Comparison of ENCODE assay signal across 16 cellular contexts in the genomic region with DNA sequence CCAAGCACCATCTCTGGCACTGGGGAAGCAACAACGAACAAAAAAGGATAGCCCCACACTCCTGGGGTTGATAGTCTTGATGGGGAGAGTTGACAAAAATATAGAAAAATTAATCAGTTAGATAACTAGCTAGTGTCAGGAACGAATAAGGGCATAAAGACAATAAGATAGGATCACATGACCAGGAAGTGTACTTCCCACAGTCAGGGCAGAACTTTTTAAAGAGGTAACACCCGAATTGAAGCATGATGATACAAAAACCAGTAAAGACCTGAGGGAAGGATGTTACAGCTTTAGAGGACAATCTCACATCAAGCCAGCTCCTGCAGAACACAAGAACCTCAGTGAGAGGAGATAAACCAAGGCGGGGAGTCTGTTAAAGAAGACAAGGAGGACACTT.
DNase-seq lines count a peak whose midpoint lies in the region; ATAC-seq and TF ChIP-seq lines count a peak whose summit lies in the region.
"Had no signal": no experiment of that assay in that cellular context is flagged by ENCODE, and none has a peak within 500 bp of the region (broad histone marks: within the 10 kb centered on the region; RNA-seq: fewer than 3 reads in every experiment).

No MANE protein-coding gene starts in this region.

- H3K4me1 ChIP-seq in colonic mucosa = no peaks in the 10 kb centered on the region
- H3K4me1 ChIP-seq: breast epithelium had no signal

- no peak overlapping the region for H3K9ac ChIP-seq in colonic mucosa (ENCODE audit: low read depth in 2 of 2, low read length in 2 of 2)
- H3K9ac ChIP-seq: GM23248 had no signal

- H3K9me3 ChIP-seq in colonic mucosa = no peaks in the 10 kb centered on the region

- ATAC-seq in GM18511 (IDR thresholded peaks at IDR 0.05; ENCODE audit: unreplicated experiment) (peak; percentile 42), GM21576 (IDR thresholded peaks at IDR 0.05; ENCODE audit: unreplicated experiment) (peak; percentile 21), HG03159 (IDR thresholded peaks at IDR 0.05; ENCODE audit: unreplicated experiment) (peak; percentile 6)

- H3K36me3 ChIP-seq in colonic mucosa = no peaks in the 10 kb centered on the region
- H3K36me3 ChIP-seq: breast epithelium had no signal

- H3K27me3 ChIP-seq in colonic mucosa = no peaks in the 10 kb centered on the region
- H3K27me3 ChIP-seq: breast epithelium had no signal

- no peak overlapping the region for H3K4me3 ChIP-seq in colonic mucosa
- H3K4me3 ChIP-seq: breast epithelium, GM23248 had no signal

- no peak for TF ChIP-seq CTCF in colonic mucosa (IDR thresholded peaks at IDR 0.05)

- DNase-seq in colonic mucosa (no peak), HPDE6-E6E7 (ENCODE audit: extremely low spot score) (no peak), NCI-H2196 treated with DMSO at 0.1 percent for 48 hours (lab: John Stamatoyannopoulos, UW; ENCODE audit: unreplicated experiment) (no peak), DMS79 (lab: John Stamatoyannopoulos, UW) (no peak), GDM1 (lab: John Stamatoyannopoulos, UW) (no peak)
- DNase-seq: activated CD4-positive, alpha-beta T cell treated with anti-CD3 and anti-CD28 coated beads for 48 hours; DND-41; GM23248; kidney glomerular epithelial cell; NCI-H2171; retina; stimulated activated naive CD4-positive, alpha-beta T cell had no signal

- intact Hi-C loops in colonic mucosa (cut with DNase I) = no loop called here

- peak overlapping the region; percentile 74 for H3K27ac ChIP-seq in colonic mucosa
- H3K27ac ChIP-seq: breast epithelium, GM23248 had no signal
